In genomic region chr20:615494-615893, GRCh38 we compare ENCODE assay signal across 1 cellular context.
TF ChIP-seq lines count a peak whose summit lies in the region.

No MANE protein-coding gene starts in this region.

TF ChIP-seq in A549, 52 proteins besides CTCF, POLR2A, EP300 and RAD21 (continued from another document):
- TF ChIP-seq NR3C1 (IDR thresholded peaks at IDR 0.05) (no peak), FOSB (CRISPR knock-in tag; IDR thresholded peaks at IDR 0.05) (no peak), PBX3 (IDR thresholded peaks at IDR 0.05) (no peak), RCOR1 (IDR thresholded peaks at IDR 0.05; ENCODE audit: low read depth, low read length) (no peak), MAX (IDR thresholded peaks at IDR 0.05) (no peak), HEYL (CRISPR knock-in tag; IDR thresholded peaks at IDR 0.05) (no peak), FOXS1 (CRISPR knock-in tag; IDR thresholded peaks at IDR 0.05) (no peak), EHMT2 (IDR thresholded peaks at IDR 0.05; ENCODE audit: low read depth) (no peak), HOXB5 (CRISPR knock-in tag; IDR thresholded peaks at IDR 0.05) (no peak), RNF2 (IDR thresholded peaks at IDR 0.05; ENCODE audit: borderline replicate concordance, low read depth) (no peak), MYC (IDR thresholded peaks at IDR 0.05; ENCODE audit: borderline replicate concordance, low read length) (no peak), HES2 (IDR thresholded peaks at IDR 0.05) (no peak), ZC3H11A (IDR thresholded peaks at IDR 0.05) (no peak), SMC3 (IDR thresholded peaks at IDR 0.05) (no peak)
